19 cellular contexts compared by ENCODE assay signal in the genomic region with DNA sequence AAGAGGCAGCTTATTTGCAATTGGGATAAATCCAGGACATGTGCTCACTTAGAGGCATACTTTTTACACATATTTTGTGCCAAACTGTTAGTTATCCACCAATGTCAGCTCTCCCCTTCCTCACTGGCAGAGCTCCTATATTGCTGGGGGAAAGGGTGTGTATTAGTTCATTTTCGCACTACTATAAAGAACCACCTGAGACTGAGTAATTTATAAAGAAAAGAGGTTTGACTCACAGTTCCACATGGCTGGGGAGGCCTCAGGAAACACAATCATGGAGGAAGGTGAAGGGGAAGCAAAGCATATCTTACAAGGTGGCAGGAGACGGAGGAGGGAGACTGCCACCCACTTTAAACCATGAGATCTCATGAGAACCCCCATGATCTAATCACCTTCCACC.
A peak's percentile ranks its signal among the peaks of the same experiment; 100 is the strongest.
DNase-seq lines count a peak whose midpoint lies in the region; ATAC-seq and TF ChIP-seq lines count a peak whose summit lies in the region.
"Had no signal": no experiment of that assay in that cellular context is flagged by ENCODE, and none has a peak within 500 bp of the region (broad histone marks: within the 10 kb centered on the region; RNA-seq: fewer than 3 reads in every experiment).

No MANE protein-coding gene starts in this region.

- H3K9me3 ChIP-seq in OCI-LY3 (ENCODE audit: insufficient read depth, low read length), result no peaks in the 10 kb centered on the region
- no peaks in the 10 kb centered on the region for H3K9me3 ChIP-seq in Peyer's patch
- H3K9me3 ChIP-seq in CD8-positive, alpha-beta T cell (ENCODE audit: low read length), result no peaks in the 10 kb centered on the region
- no peaks in the 10 kb centered on the region for H3K9me3 ChIP-seq in A673 (ENCODE audit: low read depth, low read length, poor library complexity, severe bottlenecking)
- H3K9me3 ChIP-seq: BLaER1 had no signal

- H3K27ac Mint-ChIP-seq in activated T-helper 17 cell treated with anti-CD3 and anti-CD28 coated beads, Interleukin-2, amount 50 U/mL, for 72 hours, result no peak overlapping the region
- H3K27ac Mint-ChIP-seq in stimulated activated effector memory CD8-positive, alpha-beta T cell treated with anti-CD3 and anti-CD28 coated beads, Interleukin-12 subunit alpha, Interleukin-12 subunit beta, amount 100 ng/mL, for 72 hours, result no peak overlapping the region
- H3K27ac Mint-ChIP-seq in CD8-positive, alpha-beta T cell, result no peak overlapping the region
- H3K27ac Mint-ChIP-seq: B cell; CD4-positive, CD25-positive, alpha-beta regulatory T cell; CD8-positive, alpha-beta memory T cell had no signal

- 0 out of 2 replicates have a peak overlapping the region, but pooled peaks have one; percentile 11 for H3K4me2 ChIP-seq in OCI-LY3 (ENCODE audit: low read length)
- H3K4me2 ChIP-seq: BLaER1 had no signal

- H3K27me3 Mint-ChIP-seq in activated T-helper 17 cell treated with anti-CD3 and anti-CD28 coated beads, Interleukin-2, amount 50 U/mL, for 72 hours, result no peaks in the 10 kb centered on the region
- H3K27me3 Mint-ChIP-seq in CD8-positive, alpha-beta T cell (ENCODE audit: low read depth), result no peaks in the 10 kb centered on the region

- H3K36me3 Mint-ChIP-seq in activated T-helper 17 cell treated with anti-CD3 and anti-CD28 coated beads, Interleukin-2, amount 50 U/mL, for 72 hours (ENCODE audit: low read depth), result no peaks in the 10 kb centered on the region
- no peaks in the 10 kb centered on the region for H3K36me3 Mint-ChIP-seq in stimulated activated effector memory CD8-positive, alpha-beta T cell treated with anti-CD3 and anti-CD28 coated beads, Interleukin-12 subunit alpha, Interleukin-12 subunit beta, amount 100 ng/mL, for 72 hours
- H3K36me3 Mint-ChIP-seq in CD8-positive, alpha-beta T cell, result no peaks in the 10 kb centered on the region
- H3K36me3 Mint-ChIP-seq: CD4-positive, CD25-positive, alpha-beta regulatory T cell; CD8-positive, alpha-beta memory T cell had no signal

- TF ChIP-seq POLR2A in Peyer's patch (IDR thresholded peaks at IDR 0.05), result no peak

- no peaks in the 10 kb centered on the region for H4K20me1 ChIP-seq in OCI-LY3 (ENCODE audit: insufficient read depth, low read length)
- H4K20me1 ChIP-seq: BLaER1 had no signal

- no TSS peak for BruUV-seq in A673 (replicated peaks; lab: Mats Ljungman, UMichigan)

- H3K27ac ChIP-seq in OCI-LY3 (ENCODE audit: low read length) (peak overlapping the region; percentile 63), Peyer's patch (no peak overlapping the region), A673 (ENCODE audit: low read depth, low read length, poor library complexity, severe bottlenecking) (no peak overlapping the region)
- H3K27ac ChIP-seq in CD8-positive, alpha-beta T cell (ENCODE audit: low read depth, low read length), result no peak overlapping the region
- H3K27ac ChIP-seq: BLaER1, GM23248 had no signal

- POLR2A ChIA-PET in CD8-positive, alpha-beta T cell (lab: Charles Lee), result no interaction called here
- POLR2A ChIA-PET in A673 (lab: Charles Lee; ENCODE audit: low non-redundant PET), result no interaction called here

- peak; percentile 36 for DNase-seq in kidney tubule cell (ENCODE audit: low spot score)
- no peak for DNase-seq in stimulated activated effector memory CD8-positive, alpha-beta T cell treated with anti-CD3 and anti-CD28 coated beads, Interleukin-12 subunit alpha, Interleukin-12 subunit beta, amount 100 ng/mL, for 72 hours (ENCODE audit: low spot score in 2 of 2)
- DNase-seq in Peyer's patch, result no peak
- DNase-seq in CD8-positive, alpha-beta T cell, result no peak
- DNase-seq in A673 (ENCODE audit: low spot score), result no peak
- DNase-seq: CD4-positive, CD25-positive, alpha-beta regulatory T cell; CD8-positive, alpha-beta memory T cell; DMS 273 treated with DMSO at 0.1 percent for 48 hours; DMS79; EL; GDM1; GM23248; H7; HCEC 1CT had no signal

- no peaks in the 10 kb centered on the region for H3K27me3 ChIP-seq in OCI-LY3 (ENCODE audit: low read depth, low read length)
- no peaks in the 10 kb centered on the region for H3K27me3 ChIP-seq in Peyer's patch
- H3K27me3 ChIP-seq in CD8-positive, alpha-beta T cell (ENCODE audit: insufficient read depth, low read length), result no peaks in the 10 kb centered on the region
- H3K27me3 ChIP-seq in A673 (replicated peaks; ENCODE audit: insufficient read depth, low read depth, low read length, poor library complexity), result no peaks in the 10 kb centered on the region
- H3K27me3 ChIP-seq: BLaER1 had no signal

- H3K4me3 ChIP-seq in OCI-LY3 (ENCODE audit: low read length) (no peak overlapping the region), Peyer's patch (no peak overlapping the region), A673 (ENCODE audit: low read depth, low read length, poor library complexity, severe bottlenecking) (no peak overlapping the region)
- H3K4me3 ChIP-seq in CD8-positive, alpha-beta T cell (ENCODE audit: low read depth, low read length), result no peak overlapping the region
- H3K4me3 ChIP-seq: BLaER1, GM23248 had no signal

- peak; percentile 67 for ATAC-seq in activated T-helper 17 cell treated with anti-CD3 and anti-CD28 coated beads, Interleukin-2, amount 50 U/mL, for 72 hours (replicated peaks)
- peak; percentile 39 for ATAC-seq in stimulated activated effector memory CD8-positive, alpha-beta T cell treated with anti-CD3 and anti-CD28 coated beads, Interleukin-12 subunit alpha, Interleukin-12 subunit beta, amount 100 ng/mL, for 72 hours
- ATAC-seq in CD8-positive, alpha-beta T cell, result no peak
- no peak for ATAC-seq in GM21717 (IDR thresholded peaks at IDR 0.05; ENCODE audit: unreplicated experiment)

- no peaks in the 10 kb centered on the region for H3K79me2 ChIP-seq in OCI-LY3 (ENCODE audit: low read length)

- peaks cover 3% of the 10 kb centered on the region for H3K9me3 Mint-ChIP-seq in activated T-helper 17 cell treated with anti-CD3 and anti-CD28 coated beads, Interleukin-2, amount 50 U/mL, for 72 hours
- no peaks in the 10 kb centered on the region for H3K9me3 Mint-ChIP-seq in stimulated activated effector memory CD8-positive, alpha-beta T cell treated with anti-CD3 and anti-CD28 coated beads, Interleukin-12 subunit alpha, Interleukin-12 subunit beta, amount 100 ng/mL, for 72 hours
- no peaks in the 10 kb centered on the region for H3K9me3 Mint-ChIP-seq in CD8-positive, alpha-beta T cell
- H3K9me3 Mint-ChIP-seq: CD8-positive, alpha-beta memory T cell had no signal

- H3K4me1 Mint-ChIP-seq in activated T-helper 17 cell treated with anti-CD3 and anti-CD28 coated beads, Interleukin-2, amount 50 U/mL, for 72 hours, result peaks cover 6% of the 10 kb centered on the region
- no peaks in the 10 kb centered on the region for H3K4me1 Mint-ChIP-seq in stimulated activated effector memory CD8-positive, alpha-beta T cell treated with anti-CD3 and anti-CD28 coated beads, Interleukin-12 subunit alpha, Interleukin-12 subunit beta, amount 100 ng/mL, for 72 hours
- H3K4me1 Mint-ChIP-seq in CD8-positive, alpha-beta T cell (ENCODE audit: low read depth), result no peaks in the 10 kb centered on the region
- H3K4me1 Mint-ChIP-seq: B cell; CD4-positive, CD25-positive, alpha-beta regulatory T cell; CD8-positive, alpha-beta memory T cell had no signal

- no peak overlapping the region for H2AFZ ChIP-seq in OCI-LY3 (ENCODE audit: low read depth, low read length)
- H2AFZ ChIP-seq: GM23248 had no signal

- CTCF ChIA-PET in CD8-positive, alpha-beta T cell (lab: Charles Lee), result no interaction called here
- CTCF ChIA-PET in A673 (lab: Charles Lee), result no interaction called here

- H3K36me3 ChIP-seq in OCI-LY3 (replicated peaks; ENCODE audit: low read depth, low read length) (no peaks in the 10 kb centered on the region), Peyer's patch (no peaks in the 10 kb centered on the region), A673 (ENCODE audit: insufficient read depth, low read length, poor library complexity, severe bottlenecking) (no peaks in the 10 kb centered on the region)
- no peaks in the 10 kb centered on the region for H3K36me3 ChIP-seq in CD8-positive, alpha-beta T cell (ENCODE audit: insufficient read depth, low read length)
- H3K36me3 ChIP-seq: BLaER1 had no signal

- no peak overlapping the region for H3K9ac ChIP-seq in OCI-LY3 (ENCODE audit: low read length)
- H3K9ac ChIP-seq: BLaER1, GM23248 had no signal

- no peak overlapping the region for H3K4me3 Mint-ChIP-seq in activated T-helper 17 cell treated with anti-CD3 and anti-CD28 coated beads, Interleukin-2, amount 50 U/mL, for 72 hours
- no peak overlapping the region for H3K4me3 Mint-ChIP-seq in stimulated activated effector memory CD8-positive, alpha-beta T cell treated with anti-CD3 and anti-CD28 coated beads, Interleukin-12 subunit alpha, Interleukin-12 subunit beta, amount 100 ng/mL, for 72 hours
- H3K4me3 Mint-ChIP-seq in CD8-positive, alpha-beta T cell, result no peak overlapping the region
- H3K4me3 Mint-ChIP-seq: B cell; CD4-positive, CD25-positive, alpha-beta regulatory T cell; CD8-positive, alpha-beta memory T cell had no signal

- H3K4me1 ChIP-seq in OCI-LY3 (ENCODE audit: low read length) (peaks cover 55% of the 10 kb centered on the region), Peyer's patch (peaks cover 0 to 11% (median 0%) of the 10 kb centered on the region in 4 donors), A673 (ENCODE audit: insufficient read depth, low read length, poor library complexity, severe bottlenecking) (peaks cover 3% of the 10 kb centered on the region)
- H3K4me1 ChIP-seq in CD8-positive, alpha-beta T cell (ENCODE audit: insufficient read depth, low read length), result no peaks in the 10 kb centered on the region
- H3K4me1 ChIP-seq: BLaER1 had no signal

- intact Hi-C loops in CD8-positive, alpha-beta T cell (cut with DNase I, micrococcal nuclease), result no loop called here
- intact Hi-C loops in A673 (cut with micrococcal nuclease; ENCODE audit: unreplicated experiment), result no loop called here

- TF ChIP-seq CTCF in OCI-LY3 (IDR thresholded peaks at IDR 0.05; ENCODE audit: low read depth, low read length), result no peak
- no peak for TF ChIP-seq CTCF in Peyer's patch (IDR thresholded peaks at IDR 0.05)
- TF ChIP-seq CTCF in CD8-positive, alpha-beta T cell (IDR thresholded peaks at IDR 0.05), result no peak
- TF ChIP-seq CTCF in A673 (conservative IDR thresholded peaks at IDR 0.05; ENCODE audit: low read depth, low read length), result no peak

Comparison
In these comparisons a context has a peak if more than half of its experiments do, and no peak if none do; other contexts are left out.
1. ATAC-seq: peak in activated T-helper 17 cell treated with anti-CD3 and anti-CD28 coated beads, Interleukin-2, amount 50 U/mL, for 72 hours (single experiment) and stimulated activated effector memory CD8-positive, alpha-beta T cell treated with anti-CD3 and anti-CD28 coated beads, Interleukin-12 subunit alpha, Interleukin-12 subunit beta, amount 100 ng/mL, for 72 hours (single experiment); none in CD8-positive, alpha-beta T cell (single experiment) and GM21717 (single experiment).